ENCODE assay signal across 23 cellular contexts in genomic region chr21:36184561-36184960, GRCh38.
"Had no signal": no experiment of that assay in that cellular context is flagged by ENCODE, and none has a peak within 500 bp of the region (broad histone marks: within the 10 kb centered on the region; RNA-seq: fewer than 3 reads in every experiment).

No MANE protein-coding gene starts in this region.

- ATAC-seq: activated T-cell treated with anti-CD3 and anti-CD28 coated beads, Interleukin-2, amount 50 U/mL, for 72 hours; gastroesophageal sphincter; left colon; naive thymus-derived CD8-positive, alpha-beta T cell; sciatic nerve; stimulated activated effector memory CD8-positive, alpha-beta T cell treated with anti-CD3 and anti-CD28 coated beads, Interleukin-12 subunit alpha, Interleukin-12 subunit beta, amount 100 ng/mL, for 72 hours; upper lobe of right lung had no signal

- H3K36me3 ChIP-seq: brain microvascular endothelial cell, neural progenitor cell, thyroid gland, upper lobe of right lung had no signal

- H3K9ac ChIP-seq: neural progenitor cell had no signal

- H2AFZ ChIP-seq: hepatocyte, neural progenitor cell had no signal

- H3K4me2 ChIP-seq: hepatocyte, neural progenitor cell had no signal

- DNase-seq: activated CD4-positive, alpha-beta T cell treated with anti-CD3 and anti-CD28 coated beads for 4 hours; activated CD4-positive, alpha-beta T cell treated with anti-CD3 and anti-CD28 coated beads, Interleukin-2, amount 50 U/mL, for 4 hours; activated naive CD4-positive, alpha-beta T cell treated with Interleukin-2 at 50 U/mL for 16 hours; activated T-cell treated with anti-CD3 and anti-CD28 coated beads for 4 hours; activated T-cell treated with anti-CD3 and anti-CD28 coated beads, Interleukin-2, amount 50 U/mL, for 72 hours; brain microvascular endothelial cell; left colon; midbrain; naive thymus-derived CD8-positive, alpha-beta T cell; retina; stimulated activated CD4-positive, alpha-beta T cell treated with anti-CD3 and anti-CD28 coated beads, Interleukin-4, amount 100 ng/mL, for 24 hours; stomach; thyroid gland; upper lobe of right lung had no signal

- H3K4me3 ChIP-seq: gastroesophageal sphincter, hepatocyte, neural progenitor cell, skin epidermis, stomach, thyroid gland, upper lobe of right lung had no signal

- FAIRE-seq: astrocyte, endothelial cell of umbilical vein, keratinocyte had no signal

- H3K4me1 ChIP-seq: neural progenitor cell had no signal

- H3K9me3 ChIP-seq: gastroesophageal sphincter, stomach, thyroid gland, upper lobe of right lung had no signal

- H3K27me3 ChIP-seq: brain microvascular endothelial cell, gastroesophageal sphincter, hepatocyte, neural progenitor cell, stomach, thyroid gland, upper lobe of right lung had no signal

- H3K27ac ChIP-seq: brain microvascular endothelial cell, gastroesophageal sphincter, hepatocyte, neural progenitor cell, skin epidermis, stomach, thyroid gland, upper lobe of right lung had no signal

- H3K79me2 ChIP-seq: hepatocyte had no signal
